24 cellular contexts compared by ENCODE assay signal in the genomic region with DNA sequence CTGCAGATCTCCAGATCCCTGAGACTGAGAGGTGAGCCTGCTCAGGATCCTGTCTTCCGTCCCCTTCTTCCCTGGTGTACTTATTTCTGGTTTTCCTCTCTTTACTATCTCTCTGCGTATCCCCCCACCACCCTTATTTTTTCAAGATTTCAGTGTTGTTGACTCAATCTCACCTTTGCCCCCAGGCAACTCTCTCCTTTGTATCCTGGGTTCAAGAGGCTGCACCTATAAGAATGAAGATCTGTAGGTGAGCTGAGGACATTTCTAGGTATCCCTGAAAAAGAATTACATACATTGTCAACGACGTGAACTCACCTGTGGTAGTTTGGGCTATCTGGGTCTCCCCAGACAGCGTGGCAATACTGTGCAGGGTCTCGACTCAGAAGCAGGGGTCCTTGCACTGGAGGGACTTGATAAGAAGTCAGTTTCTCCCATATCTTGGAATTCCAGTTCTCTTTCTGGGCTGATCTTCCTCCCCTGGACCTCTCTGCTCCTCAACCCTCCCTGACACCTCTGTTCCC. TPM values are rescaled to one million over a fixed set of nuclear protein-coding genes. Genes with fewer than 3 reads are reported as not detected.
"Had no signal": no experiment of that assay in that cellular context is flagged by ENCODE, and none has a peak within 500 bp of the region (broad histone marks: within the 10 kb centered on the region; RNA-seq: fewer than 3 reads in every experiment).

No MANE protein-coding gene starts in this region.

- ATAC-seq: body of pancreas; gastrocnemius medialis; heart left ventricle; lower lobe of right lung; stimulated activated naive B cell treated with anti-CD40 and anti-IgM and Interleukin-4, amounts not matched to agents 10 μg/mL and 1 μg/mL and 100 μg/mL, for 72 hours had no signal

- H3K4me3 Mint-ChIP-seq: activated naive CD8-positive, alpha-beta T cell; neural crest cell; stimulated activated naive B cell treated with anti-CD40 and anti-IgM and Interleukin-4, amounts not matched to agents 10 μg/mL and 1 μg/mL and 100 μg/mL, for 72 hours had no signal

- H3K36me3 ChIP-seq: gastrocnemius medialis, ovary, uterus had no signal

- H3K27me3 Mint-ChIP-seq: activated naive CD8-positive, alpha-beta T cell; stimulated activated naive B cell treated with anti-CD40 and anti-IgM and Interleukin-4, amounts not matched to agents 10 μg/mL and 1 μg/mL and 100 μg/mL, for 72 hours had no signal

- H3K9me3 Mint-ChIP-seq: neural crest cell; stimulated activated naive B cell treated with anti-CD40 and anti-IgM and Interleukin-4, amounts not matched to agents 10 μg/mL and 1 μg/mL and 100 μg/mL, for 72 hours had no signal

- H3K27ac ChIP-seq: body of pancreas, epithelial cell of prostate, gastrocnemius medialis, heart left ventricle, lower lobe of right lung, ovary, tibial nerve, uterus had no signal

- H3K4me1 ChIP-seq: gastrocnemius medialis, tibial nerve, uterus had no signal

- H3K27me3 ChIP-seq: body of pancreas, gastrocnemius medialis, heart left ventricle, ovary, tibial nerve, uterus had no signal

- H3K4me3 ChIP-seq: body of pancreas, gastrocnemius medialis, heart left ventricle, lower lobe of right lung, ovary, tibial nerve, uterus had no signal

- H3K27ac Mint-ChIP-seq: activated naive CD8-positive, alpha-beta T cell; stimulated activated naive B cell treated with anti-CD40 and anti-IgM and Interleukin-4, amounts not matched to agents 10 μg/mL and 1 μg/mL and 100 μg/mL, for 72 hours had no signal

- DNase-seq: activated CD4-positive, alpha-beta T cell treated with anti-CD3 and anti-CD28 coated beads, Interleukin-2, amount 50 U/mL, for 1 hour; activated gamma-delta T cell treated with Interleukin-2 at 50 U/mL for 16 hours; amygdala; body of pancreas; central memory CD4-positive, alpha-beta T cell; cortex of kidney; effector memory CD4-positive, alpha-beta T cell; gastrocnemius medialis; heart left ventricle; left cardiac atrium; lower lobe of right lung; midbrain; ovary; stimulated activated CD4-positive, alpha-beta T cell treated with anti-CD3 and anti-CD28 coated beads, Interleukin-2, amount 100 ng/mL, for 48 hours; stimulated activated naive B cell treated with anti-CD40 and anti-IgM and Interleukin-4, amounts not matched to agents 10 μg/mL and 1 μg/mL and 100 μg/mL, for 72 hours; SW 1271; uterus had no signal

RNA-seq across cellular contexts. Expression of a gene that starts 0.7 kb away (rescaled TPM):
- total RNA-seq: body of pancreas, gastrocnemius medialis, heart left ventricle, left cardiac atrium, lower lobe of right lung, myocyte, neural crest cell, ovary, renal cortical epithelial cell, skeletal muscle tissue, tibial nerve, uterus had no signal
- polyA plus RNA-seq: heart left ventricle, ovary had no signal

RNA-seq across cellular contexts. Expression of a gene that starts 14.9 kb away (rescaled TPM):
- total RNA-seq: body of pancreas, gastrocnemius medialis, left cardiac atrium, myocyte, neural crest cell, ovary, renal cortical epithelial cell, tibial nerve, uterus had no signal
- polyA plus RNA-seq: heart left ventricle had no signal
